Comparison of ENCODE assay signal across 14 cellular contexts in genomic region chr5:88952344-88952743, GRCh38.
DNase-seq lines count a peak whose midpoint lies in the region; TF ChIP-seq lines count a peak whose summit lies in the region.
"Had no signal": no experiment of that assay in that cellular context is flagged by ENCODE, and none has a peak within 500 bp of the region (broad histone marks: within the 10 kb centered on the region; RNA-seq: fewer than 3 reads in every experiment).

No MANE protein-coding gene starts in this region.

- H3K36me3 Mint-ChIP-seq in glutamatergic neuron (ENCODE audit: unreplicated experiment) = no peaks in the 10 kb centered on the region
- no peaks in the 10 kb centered on the region for H3K36me3 Mint-ChIP-seq in activated naive CD8-positive, alpha-beta T cell treated with anti-CD3 and anti-CD28 coated beads for 36 hours
- H3K36me3 Mint-ChIP-seq: CD4-positive, alpha-beta memory T cell had no signal

- intact Hi-C loops in uterus (cut with DNase I; ENCODE audit: low total_unique reads) = no loop called here

- no peaks in the 10 kb centered on the region for H3F3A ChIP-seq in DOHH2 (ENCODE audit: control insufficient read depth, insufficient read depth)

- no peak for TF ChIP-seq POLR2A in uterus (IDR thresholded peaks at IDR 0.05)

- H4K20me1 ChIP-seq in DOHH2 (ENCODE audit: control insufficient read depth, insufficient read depth, low read depth, low read length) = no peaks in the 10 kb centered on the region

- peaks cover 30% of the 10 kb centered on the region for H3K4me1 Mint-ChIP-seq in glutamatergic neuron (ENCODE audit: low read depth, unreplicated experiment)
- no peaks in the 10 kb centered on the region for H3K4me1 Mint-ChIP-seq in activated naive CD8-positive, alpha-beta T cell treated with anti-CD3 and anti-CD28 coated beads for 36 hours
- H3K4me1 Mint-ChIP-seq: CD4-positive, alpha-beta memory T cell had no signal

- H3K27me3 Mint-ChIP-seq in glutamatergic neuron (ENCODE audit: unreplicated experiment) = no peaks in the 10 kb centered on the region
- peaks cover 20% of the 10 kb centered on the region for H3K27me3 Mint-ChIP-seq in activated naive CD8-positive, alpha-beta T cell treated with anti-CD3 and anti-CD28 coated beads for 36 hours
- H3K27me3 Mint-ChIP-seq: naive B cell had no signal

- H3K9me3 Mint-ChIP-seq in glutamatergic neuron (ENCODE audit: unreplicated experiment) = peaks cover 2% of the 10 kb centered on the region
- H3K9me3 Mint-ChIP-seq in activated naive CD8-positive, alpha-beta T cell treated with anti-CD3 and anti-CD28 coated beads for 36 hours = no peaks in the 10 kb centered on the region

- no peak overlapping the region for H3K4me3 Mint-ChIP-seq in glutamatergic neuron (ENCODE audit: unreplicated experiment)
- no peak overlapping the region for H3K4me3 Mint-ChIP-seq in activated naive CD8-positive, alpha-beta T cell treated with anti-CD3 and anti-CD28 coated beads for 36 hours
- H3K4me3 Mint-ChIP-seq: activated CD8-positive, alpha-beta T cell treated with anti-CD3 and anti-CD28 coated beads, Interleukin-2, amount 10 ng/mL, durations not matched to agents 7 days and 5 days; CD4-positive, alpha-beta memory T cell had no signal

- peak overlapping the region; percentile 56 for H3K4me2 ChIP-seq in DOHH2 (ENCODE audit: low read length)

- H3K27ac Mint-ChIP-seq in glutamatergic neuron (ENCODE audit: unreplicated experiment) = no peak overlapping the region
- no peak overlapping the region for H3K27ac Mint-ChIP-seq in activated naive CD8-positive, alpha-beta T cell treated with anti-CD3 and anti-CD28 coated beads for 36 hours
- H3K27ac Mint-ChIP-seq: activated CD8-positive, alpha-beta T cell treated with anti-CD3 and anti-CD28 coated beads, Interleukin-2, amount 10 ng/mL, durations not matched to agents 7 days and 5 days; CD4-positive, alpha-beta memory T cell had no signal

- DNase-seq in NCI-H1417 treated with DMSO at 0.1 percent for 48 hours (lab: John Stamatoyannopoulos, UW) (peak; percentile 22), RKO (ENCODE audit: low spot score) (peak; percentile 3), glutamatergic neuron (peak; percentile 22), NCI-H1694 (lab: John Stamatoyannopoulos, UW) (no peak), uterus (no peak)
- no peak for DNase-seq in activated CD4-positive, alpha-beta T cell treated with anti-CD3 and anti-CD28 coated beads for 48 hours
- DNase-seq in activated naive CD8-positive, alpha-beta T cell treated with anti-CD3 and anti-CD28 coated beads for 36 hours = no peak
- DNase-seq: activated CD8-positive, alpha-beta T cell treated with anti-CD3 and anti-CD28 coated beads, Interleukin-2, amount 10 ng/mL, durations not matched to agents 7 days and 5 days; CD4-positive, alpha-beta memory T cell; hypothalamus; naive B cell; substantia nigra had no signal

- H3K4me1 ChIP-seq in DOHH2 (ENCODE audit: control insufficient read depth, low read length) (peaks cover 23% of the 10 kb centered on the region), uterus (no peaks in the 10 kb centered on the region)
- H3K4me1 ChIP-seq: SJSA1 had no signal

- no peaks in the 10 kb centered on the region for H3K9me2 ChIP-seq in DOHH2 (replicated peaks; ENCODE audit: control insufficient read depth, low read length)

- H3K27ac ChIP-seq in DOHH2 (ENCODE audit: low read depth, low read length) (no peak overlapping the region), uterus (peak overlapping the region in 1 of 2 donors; percentile 28)
- H3K27ac ChIP-seq: SJSA1 had no signal

- H3K27me3 ChIP-seq in DOHH2 (ENCODE audit: control insufficient read depth, low read length) = no peaks in the 10 kb centered on the region
- H3K27me3 ChIP-seq in uterus = no peaks in the 10 kb centered on the region
- H3K27me3 ChIP-seq: SJSA1 had no signal

- peak overlapping the region; percentile 45 for H3K4me3 ChIP-seq in DOHH2 (ENCODE audit: low read length)
- no peak overlapping the region for H3K4me3 ChIP-seq in uterus
- H3K4me3 ChIP-seq: SJSA1 had no signal

- H3K9me3 ChIP-seq in DOHH2 (ENCODE audit: control insufficient read depth, insufficient read depth, low read length) (no peaks in the 10 kb centered on the region), uterus (no peaks in the 10 kb centered on the region)
- H3K9me3 ChIP-seq: SJSA1 had no signal

- H3K79me2 ChIP-seq in DOHH2 (ENCODE audit: control insufficient read depth, low read length) = no peaks in the 10 kb centered on the region

- TF ChIP-seq CTCF in DOHH2 (IDR thresholded peaks at IDR 0.05; ENCODE audit: low read depth, low read length, poor library complexity, severe bottlenecking) (no peak), glutamatergic neuron (IDR thresholded peaks at IDR 0.05; ENCODE audit: partially characterized antibody, unreplicated experiment) (no peak), uterus (IDR thresholded peaks at IDR 0.05) (no peak)

- no peaks in the 10 kb centered on the region for H3K36me3 ChIP-seq in DOHH2 (ENCODE audit: control insufficient read depth, low read length)
- H3K36me3 ChIP-seq in uterus = no peaks in the 10 kb centered on the region
- H3K36me3 ChIP-seq: SJSA1 had no signal

Comparison
In these comparisons a context has a peak if more than half of its experiments do, and no peak if none do; other contexts are left out.
1. DNase-seq: peak in NCI-H1417 treated with DMSO at 0.1 percent for 48 hours (single experiment), RKO (single experiment) and glutamatergic neuron (single experiment); none in activated CD4-positive, alpha-beta T cell treated with anti-CD3 and anti-CD28 coated beads for 48 hours (single experiment), activated naive CD8-positive, alpha-beta T cell treated with anti-CD3 and anti-CD28 coated beads for 36 hours (single experiment), NCI-H1694 (single experiment) and uterus (0 of 2).